In genomic region chr1:110005971-110006370, GRCh38 we compare ENCODE assay signal across 22 cellular contexts. TPM values are rescaled to one million over a fixed set of nuclear protein-coding genes. Genes with fewer than 3 reads are reported as not detected.
DNase-seq lines count a peak whose midpoint lies in the region; ATAC-seq and TF ChIP-seq lines count a peak whose summit lies in the region.
"Had no signal": no experiment of that assay in that cellular context is flagged by ENCODE, and none has a peak within 500 bp of the region (broad histone marks: within the 10 kb centered on the region; RNA-seq: fewer than 3 reads in every experiment).

No MANE protein-coding gene starts in this region.

- no peak overlapping the region for H3K4me3 Mint-ChIP-seq in stimulated activated memory B cell treated with anti-CD40 and anti-IgM and Interleukin-4, amounts not matched to agents 10 μg/mL and 1 μg/mL and 100 μg/mL, for 72 hours
- H3K4me3 Mint-ChIP-seq: activated CD8-positive, alpha-beta memory T cell treated with anti-CD3 and anti-CD28 coated beads, Interleukin-2, amount 10 ng/mL, durations not matched to agents 7 days and 5 days; natural killer cell had no signal

- H4K91ac ChIP-seq in mesenchymal stem cell (ENCODE audit: low read length): no peak overlapping the region

- peaks cover 11% of the 10 kb centered on the region for H3K79me1 ChIP-seq in mesenchymal stem cell (replicated peaks; ENCODE audit: low read length, poor library complexity, severe bottlenecking)

- no peak overlapping the region for H3K18ac ChIP-seq in mesenchymal stem cell (ENCODE audit: low read depth in 1 of 2, low read length in 2 of 2)

- in situ Hi-C loops in astrocyte of the spinal cord (cut with HindIII; ENCODE audit: low sequenced_read_pairs): no loop called here

- H2BK5ac ChIP-seq in mesenchymal stem cell (ENCODE audit: low read depth, low read length, poor library complexity, severe bottlenecking): no peak overlapping the region

- H3K23ac ChIP-seq in mesenchymal stem cell (ENCODE audit: low read length in 2 of 2): no peak overlapping the region

- ATAC-seq in Right ventricle myocardium superior (ENCODE audit: poor library complexity) (peak; percentile 17), left cardiac atrium (no peak)
- ATAC-seq in stimulated activated memory B cell treated with anti-CD40 and anti-IgM and Interleukin-4, amounts not matched to agents 10 μg/mL and 1 μg/mL and 100 μg/mL, for 72 hours: no peak
- ATAC-seq: activated CD8-positive, alpha-beta memory T cell treated with anti-CD3 and anti-CD28 coated beads, Interleukin-2, amount 10 ng/mL, durations not matched to agents 7 days and 5 days; natural killer cell had no signal

- H2BK120ac ChIP-seq in mesenchymal stem cell (ENCODE audit: low read depth, low read length): no peak overlapping the region

- TF ChIP-seq EP300 in SK-N-SH (IDR thresholded peaks at IDR 0.05; ENCODE audit: borderline replicate concordance in 1 of 2, low read depth in 1 of 2, low read length in 1 of 2): no peak

- no peak for TF ChIP-seq RAD21 in SK-N-SH (IDR thresholded peaks at IDR 0.05; ENCODE audit: low read length)

- H3K4me1 Mint-ChIP-seq in stimulated activated memory B cell treated with anti-CD40 and anti-IgM and Interleukin-4, amounts not matched to agents 10 μg/mL and 1 μg/mL and 100 μg/mL, for 72 hours: peaks cover 53% of the 10 kb centered on the region

- no peak for TF ChIP-seq CTCF in astrocyte of the spinal cord (IDR thresholded peaks at IDR 0.05; ENCODE audit: low read depth, low read length)
- TF ChIP-seq CTCF in SK-N-SH (IDR thresholded peaks at IDR 0.05): no peak
- no peak for TF ChIP-seq CTCF in GM10248 (IDR thresholded peaks at IDR 0.05; ENCODE audit: control extremely low read depth, extremely low read depth, low read depth, missing control alignments)

- H3F3A ChIP-seq in SK-N-SH (replicated peaks; ENCODE audit: insufficient read depth): peaks cover 34% of the 10 kb centered on the region

- POLR2A ChIA-PET in SK-N-SH (lab: Yijun Ruan, JAX) (interaction anchor here (1.8 kb wide), 1 partner anchor 20 kb away, joined by 7 read pairs; no protein-coding TSS in a partner anchor), GM10248 (lab: Yijun Ruan, JAX) (no interaction called here)

- H3K4me1 ChIP-seq in mesenchymal stem cell (ENCODE audit: control insufficient read depth, insufficient read depth, low read depth, low read length) (peaks cover 2% of the 10 kb centered on the region), SK-N-SH (ENCODE audit: control insufficient read depth in 1 of 2, insufficient read depth in 2 of 2, low read depth in 1 of 2, low read length in 1 of 2) (peaks cover 26 to 30% of the 10 kb centered on the region in 2 experiments; a peak in 3 of 4 replicates)

- no peak overlapping the region for H3K4ac ChIP-seq in mesenchymal stem cell (ENCODE audit: low read depth in 1 of 2, low read length in 2 of 2)

- H3K9ac ChIP-seq in mesenchymal stem cell (ENCODE audit: low read length): no peak overlapping the region
- no peak overlapping the region for H3K9ac ChIP-seq in SK-N-SH
- H3K9ac ChIP-seq: KMS-11 had no signal

- no peak overlapping the region for H2AFZ ChIP-seq in mesenchymal stem cell (ENCODE audit: low read depth, low read length)
- no peak overlapping the region for H2AFZ ChIP-seq in SK-N-SH (ENCODE audit: low read depth)

- H3K14ac ChIP-seq in mesenchymal stem cell (ENCODE audit: low read length in 2 of 2): no peak overlapping the region

- H2BK15ac ChIP-seq in mesenchymal stem cell (ENCODE audit: low read depth, poor library complexity, severe bottlenecking): no peak overlapping the region

- no peak overlapping the region for H3K4me3 ChIP-seq in astrocyte of the spinal cord (ENCODE audit: low read depth, low read length)
- H3K4me3 ChIP-seq in mesenchymal stem cell (ENCODE audit: insufficient read depth in 1 of 2, low read depth in 1 of 2, low read length in 2 of 2): no peak overlapping the region
- no peak overlapping the region for H3K4me3 ChIP-seq in SK-N-SH (ENCODE audit: low read depth in 2 of 2, low read length in 1 of 2)
- H3K4me3 ChIP-seq: ascending aorta, esophagus squamous epithelium had no signal

- DNase-seq in Right ventricle myocardium superior (no peak), left cardiac atrium (no peak), astrocyte of the spinal cord (ENCODE audit: low read depth, low spot score) (peak; percentile 36), mesenchymal stem cell (peak; percentile 40), SK-N-SH (no peak), inferior parietal cortex (ENCODE audit: extremely low spot score) (no peak), GM10248 (ENCODE audit: extremely low spot score) (no peak)
- DNase-seq: 8988T; activated CD4-positive, CD25-positive, alpha-beta regulatory T cell treated with anti-CD3 and anti-CD28 coated beads, Interleukin-2, amount 50 U/mL, for 72 hours; activated CD8-positive, alpha-beta memory T cell treated with anti-CD3 and anti-CD28 coated beads, Interleukin-2, amount 10 ng/mL, durations not matched to agents 7 days and 5 days; activated effector memory CD4-positive, alpha-beta T cell treated with anti-CD3 and anti-CD28 coated beads, Interleukin-2, amount 50 U/mL, for 16 hours; Calu3; esophagus squamous epithelium; hypothalamus; natural killer cell; NCI-H2227 treated with DMSO at 0.1 percent for 48 hours; SIG-M5; stimulated activated CD4-positive, alpha-beta T cell treated with anti-CD3 and anti-CD28 coated beads, Interleukin-4, amount 100 ng/mL, for 24 hours; transverse colon had no signal

- H3K36me3 Mint-ChIP-seq in stimulated activated memory B cell treated with anti-CD40 and anti-IgM and Interleukin-4, amounts not matched to agents 10 μg/mL and 1 μg/mL and 100 μg/mL, for 72 hours: peaks cover 32% of the 10 kb centered on the region

- peak overlapping the region; percentile 36 for H3K4me2 ChIP-seq in mesenchymal stem cell (ENCODE audit: low read length, poor library complexity, severe bottlenecking)
- no peak overlapping the region for H3K4me2 ChIP-seq in SK-N-SH
- H3K4me2 ChIP-seq: KMS-11 had no signal

- H3K36me3 ChIP-seq in mesenchymal stem cell (ENCODE audit: control insufficient read depth in 1 of 2, insufficient read depth in 2 of 2, low read depth in 1 of 2, low read length in 2 of 2) (peaks cover 4 to 24% of the 10 kb centered on the region in 2 experiments), SK-N-SH (replicated peaks in 1 of 2; ENCODE audit: control insufficient read depth in 1 of 2, insufficient read depth in 2 of 2, low read length in 1 of 2) (peaks cover 13 to 23% of the 10 kb centered on the region in 2 experiments)

- peaks cover 68% of the 10 kb centered on the region for H3K79me2 ChIP-seq in SK-N-SH (ENCODE audit: insufficient read depth)

- H3K9me3 Mint-ChIP-seq in stimulated activated memory B cell treated with anti-CD40 and anti-IgM and Interleukin-4, amounts not matched to agents 10 μg/mL and 1 μg/mL and 100 μg/mL, for 72 hours: no peaks in the 10 kb centered on the region
- H3K9me3 Mint-ChIP-seq: natural killer cell had no signal

- no peaks in the 10 kb centered on the region for H3K9me2 ChIP-seq in SK-N-SH

- no peaks in the 10 kb centered on the region for H3K27me3 Mint-ChIP-seq in stimulated activated memory B cell treated with anti-CD40 and anti-IgM and Interleukin-4, amounts not matched to agents 10 μg/mL and 1 μg/mL and 100 μg/mL, for 72 hours
- H3K27me3 Mint-ChIP-seq: activated CD8-positive, alpha-beta memory T cell treated with anti-CD3 and anti-CD28 coated beads, Interleukin-2, amount 10 ng/mL, durations not matched to agents 7 days and 5 days had no signal

- H2BK12ac ChIP-seq in mesenchymal stem cell (ENCODE audit: low read length in 2 of 2): no peak overlapping the region

- no peak overlapping the region for H3K27ac ChIP-seq in mesenchymal stem cell (ENCODE audit: low read length, poor library complexity, severe bottlenecking)
- H3K27ac ChIP-seq in SK-N-SH (ENCODE audit: low read depth in 2 of 2, low read length in 1 of 2): peak overlapping the region in 1 of 2 experiments; percentile 87; a peak in 2 of 4 replicates
- H3K27ac ChIP-seq: ascending aorta, KMS-11 had no signal

- H4K20me1 ChIP-seq in SK-N-SH (ENCODE audit: insufficient read depth): peaks cover 4% of the 10 kb centered on the region; the same call in 1 of the 2 replicates

- H3K27ac Mint-ChIP-seq in stimulated activated memory B cell treated with anti-CD40 and anti-IgM and Interleukin-4, amounts not matched to agents 10 μg/mL and 1 μg/mL and 100 μg/mL, for 72 hours: peak overlapping the region; percentile 51
- H3K27ac Mint-ChIP-seq: activated CD8-positive, alpha-beta memory T cell treated with anti-CD3 and anti-CD28 coated beads, Interleukin-2, amount 10 ng/mL, durations not matched to agents 7 days and 5 days; natural killer cell had no signal

- H2AK5ac ChIP-seq in mesenchymal stem cell (ENCODE audit: low read length, severe bottlenecking): no peak overlapping the region

- CTCF ChIA-PET in SK-N-SH (lab: Yijun Ruan, JAX): interaction anchor here (1.0 to 3.5 kb wide), 4 partner anchors 21 to 460 kb away, joined by 3 to 30 read pairs (median 6); partner anchors contain the start of gene AHCYL1
- CTCF ChIA-PET in GM10248 (lab: Yijun Ruan, JAX): interaction anchor here (0.9 to 8.0 kb wide), 8 partner anchors 14 to 234 kb away, joined by 3 to 108 read pairs (median 4); partner anchors contain the start of gene AHCYL1

- H3K27me3 ChIP-seq in mesenchymal stem cell (ENCODE audit: control insufficient read depth in 1 of 2, insufficient read depth in 1 of 2, low read length in 2 of 2) (no peaks in the 10 kb centered on the region), SK-N-SH (ENCODE audit: insufficient read depth) (no peaks in the 10 kb centered on the region)
- H3K27me3 ChIP-seq: ascending aorta, esophagus squamous epithelium, transverse colon had no signal

- intact Hi-C loops in Right ventricle myocardium superior (cut with DNase I): no loop called here
- intact Hi-C loops in left cardiac atrium (cut with DNase I): no loop called here

- H3K9me3 ChIP-seq in mesenchymal stem cell (ENCODE audit: control insufficient read depth, low read length) (no peaks in the 10 kb centered on the region), SK-N-SH (no peaks in the 10 kb centered on the region)
- H3K9me3 ChIP-seq: ascending aorta, esophagus squamous epithelium, transverse colon had no signal

- no peak overlapping the region for H4K8ac ChIP-seq in mesenchymal stem cell (ENCODE audit: low read length)

TF ChIP-seq in SK-N-SH, 30 proteins besides CTCF, POLR2A, EP300 and RAD21 (continues in another document):
- no peak for TF ChIP-seq RCOR1 (IDR thresholded peaks at IDR 0.05; ENCODE audit: low read length)

RNA-seq across cellular contexts. Expression of gene AHCYL1, which starts 21.4 kb away (rescaled TPM):
- total RNA-seq in Right ventricle myocardium superior (39.8 TPM), left cardiac atrium (10 to 100 TPM; 42.9 to 55.7 TPM)
- polyA plus RNA-seq in mesenchymal stem cell (2013, experiment 1 of 2): 84.2 TPM
- polyA plus RNA-seq in mesenchymal stem cell (2013, experiment 2 of 2): 86.4 TPM
- 39.7 and 49.0 TPM in 2 replicates for polyA plus RNA-seq in SK-N-SH (2012; rRNA removed)
- 46.8 and 49.0 TPM in 2 replicates for polyA plus RNA-seq in SK-N-SH (2012; cell fraction: cytosol; rRNA removed)
- polyA plus RNA-seq in SK-N-SH (2012; cell fraction: nucleus; rRNA removed): 47.8 and 72.0 TPM in 2 replicates

RNA-seq across cellular contexts. Expression of gene STRIP1, which starts 28.5 kb away (rescaled TPM):
- total RNA-seq in Right ventricle myocardium superior (16.2 TPM), left cardiac atrium (10 to 100 TPM; 18.2 to 19.0 TPM)
- polyA plus RNA-seq in mesenchymal stem cell (2013, experiment 1 of 2): 19.9 TPM
- 19.7 TPM for polyA plus RNA-seq in mesenchymal stem cell (2013, experiment 2 of 2)
- 34.6 and 46.3 TPM in 2 replicates for polyA plus RNA-seq in SK-N-SH (2012; rRNA removed)
- 19.4 and 26.7 TPM in 2 replicates for polyA plus RNA-seq in SK-N-SH (2012; cell fraction: cytosol; rRNA removed)
- 103 and 120 TPM in 2 replicates for polyA plus RNA-seq in SK-N-SH (2012; cell fraction: nucleus; rRNA removed)

Comparison
In these comparisons a context has a peak if more than half of its experiments do, and no peak if none do; other contexts are left out.
1. DNase-seq: peak in astrocyte of the spinal cord (single experiment) and mesenchymal stem cell (single experiment); none in Right ventricle myocardium superior (single experiment), left cardiac atrium (single experiment), SK-N-SH (single experiment), inferior parietal cortex (single experiment) and GM10248 (single experiment).